In the genomic region with DNA sequence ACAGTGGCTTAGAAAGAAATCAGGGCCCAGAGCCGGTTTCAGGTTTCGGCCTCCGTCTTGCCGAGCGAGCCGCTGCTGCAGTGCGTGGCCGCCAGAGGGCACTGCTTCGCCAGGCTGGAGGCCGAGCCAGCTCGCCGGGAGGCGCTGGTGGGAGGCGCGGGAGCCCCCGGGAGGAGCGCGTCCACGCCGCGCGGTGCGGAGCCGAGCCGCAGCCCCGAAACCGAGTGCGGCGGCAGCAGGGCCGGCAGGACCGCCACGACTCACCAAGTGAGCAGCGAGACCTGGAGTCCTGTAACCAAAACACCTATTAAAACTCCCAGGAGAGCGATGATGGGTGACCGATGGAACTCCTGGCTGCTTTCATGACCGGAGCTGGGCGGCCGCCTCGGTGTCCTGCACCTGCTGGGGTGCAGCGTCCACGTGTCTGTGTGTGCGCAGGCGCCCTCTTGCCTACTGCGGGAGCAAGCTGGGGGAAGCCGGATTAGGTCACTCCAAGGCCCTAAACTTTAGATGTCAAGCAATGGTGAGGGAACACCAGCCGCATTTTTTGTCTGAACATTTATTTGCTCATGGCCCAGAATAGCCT, we compare ENCODE assay signal across 8 cellular contexts.
DNase-seq lines count a peak whose midpoint lies in the region; ATAC-seq and TF ChIP-seq lines count a peak whose summit lies in the region.

No MANE protein-coding gene starts in this region.

- peak overlapping the region; percentile 64 for H3K4me3 ChIP-seq in Loucy (ENCODE audit: low read length, poor library complexity, severe bottlenecking)
- H3K4me3 ChIP-seq in right cardiac atrium (ENCODE audit: low read length) = peak overlapping the region; percentile 39

- H3K27ac ChIP-seq in angular gyrus (ENCODE audit: low read depth, low read length) (peak overlapping the region; percentile 32), right cardiac atrium (ENCODE audit: low read length) (no peak overlapping the region)

- peaks cover 17% of the 10 kb centered on the region for H3K4me1 Mint-ChIP-seq in T-helper 17 cell

- no peaks in the 10 kb centered on the region for H3K9me3 ChIP-seq in Loucy (ENCODE audit: insufficient read depth, low read depth, low read length)
- H3K9me3 ChIP-seq in T-helper 17 cell (ENCODE audit: control insufficient read depth, low read length, poor library complexity, severe bottlenecking) = no peaks in the 10 kb centered on the region
- no peaks in the 10 kb centered on the region for H3K9me3 ChIP-seq in right cardiac atrium (ENCODE audit: control insufficient read depth, low read length)

- H3F3A ChIP-seq in Loucy (ENCODE audit: low read depth) = no peaks in the 10 kb centered on the region; the same call in 1 of the 2 replicates

- ATAC-seq in GM21825 (IDR thresholded peaks at IDR 0.05; ENCODE audit: unreplicated experiment) = peak; percentile 84
- ATAC-seq in T-helper 17 cell = peak; percentile 93
- peak; percentile 86 to 87 for ATAC-seq in right cardiac atrium
- no peak for ATAC-seq in HG03280 (IDR thresholded peaks at IDR 0.05; ENCODE audit: unreplicated experiment)

- intact Hi-C loops in right cardiac atrium (cut with DNase I) = loop anchor here in 1 of 4 donors (5.0 kb wide), 1 partner anchor 392 kb away; no protein-coding TSS in a partner anchor

- no peaks in the 10 kb centered on the region for H3K36me3 ChIP-seq in Loucy (ENCODE audit: insufficient read depth, low read length)

- no peaks in the 10 kb centered on the region for H3K27me3 ChIP-seq in Loucy (ENCODE audit: insufficient read depth, low read length, poor library complexity, severe bottlenecking)
- H3K27me3 ChIP-seq in right cardiac atrium (ENCODE audit: control insufficient read depth, insufficient read depth) = no peaks in the 10 kb centered on the region

- WGBS in right cardiac atrium = 4% methylated on average over 46 of the region's 46 CpGs

- TF ChIP-seq CTCF in Loucy (conservative IDR thresholded peaks at IDR 0.05; ENCODE audit: low read length) = peak; percentile 85

- no peak overlapping the region for H3K27ac Mint-ChIP-seq in T-helper 17 cell

- peaks cover 5% of the 10 kb centered on the region for H3K27me3 Mint-ChIP-seq in T-helper 17 cell

- DNase-seq in DMS79 treated with DMSO at 0.1 percent for 48 hours (lab: John Stamatoyannopoulos, UW) = peak; percentile 80
- peak; percentile 54 to 73 (median 64) for DNase-seq in T-helper 17 cell
- peak; percentile 78 to 92 (median 91) for DNase-seq in right cardiac atrium
- peak; percentile 35 for DNase-seq in renal cortical epithelial cell (ENCODE audit: low read depth)

- H3K4me2 ChIP-seq in Loucy (ENCODE audit: low read depth, low read length, poor library complexity, severe bottlenecking) = peak overlapping the region; percentile 71

- peaks cover 3% of the 10 kb centered on the region for H3K36me3 Mint-ChIP-seq in T-helper 17 cell (ENCODE audit: low read depth)

- no peaks in the 10 kb centered on the region for H3K79me2 ChIP-seq in Loucy (ENCODE audit: insufficient read depth, low read length)

- H3K9ac ChIP-seq in Loucy (ENCODE audit: low read depth, low read length, poor library complexity, severe bottlenecking) = no peak overlapping the region

- H3K4me1 ChIP-seq in Loucy (ENCODE audit: insufficient read depth, low read length, poor library complexity, severe bottlenecking) (peaks cover 13% of the 10 kb centered on the region), right cardiac atrium (ENCODE audit: control insufficient read depth, insufficient read depth, low read length) (no peaks in the 10 kb centered on the region)

- H4K20me1 ChIP-seq in Loucy (ENCODE audit: insufficient read depth, low read length, poor library complexity, severe bottlenecking) = no peaks in the 10 kb centered on the region

- peak overlapping the region; percentile 33 for H3K4me3 Mint-ChIP-seq in T-helper 17 cell

- peak overlapping the region; percentile 74 for H2AFZ ChIP-seq in Loucy (ENCODE audit: low read length)

- no peaks in the 10 kb centered on the region for H3K9me2 ChIP-seq in Loucy (replicated peaks; ENCODE audit: low read depth, low read length)

Comparison
In these comparisons a context has a peak if more than half of its experiments do, and no peak if none do; other contexts are left out.
1. DNase-seq: peak in every context shown above with its lines; median percentile 91 in right cardiac atrium; 80 in DMS79 treated with DMSO at 0.1 percent for 48 hours; 64 in T-helper 17 cell; 35 in renal cortical epithelial cell.